1 cellular context compared by ENCODE assay signal in genomic region chr10:95303535-95303934, GRCh38.
TF ChIP-seq lines count a peak whose summit lies in the region.

No MANE protein-coding gene starts in this region.

TF ChIP-seq in K562, 482 proteins besides CTCF, POLR2A, EP300 and RAD21 (continued from another document and continues in another):
- no peak for TF ChIP-seq MNT (conservative IDR thresholded peaks at IDR 0.05)
- TF ChIP-seq MEF2D (tag; conservative IDR thresholded peaks at IDR 0.05; ENCODE audit: low read depth) = 0 out of 2 replicates have a peak, but pooled peaks have one; percentile 21
- TF ChIP-seq BHLHE40 (IDR thresholded peaks at IDR 0.05; ENCODE audit: low read length) = no peak
- TF ChIP-seq MTF1 (CRISPR knock-in tag; IDR thresholded peaks at IDR 0.05; ENCODE audit: borderline replicate concordance) = no peak
- TF ChIP-seq PHB (CRISPR knock-in tag; IDR thresholded peaks at IDR 0.05) = no peak
- TF ChIP-seq ZNF12 (CRISPR knock-in tag; IDR thresholded peaks at IDR 0.05) = no peak
- no peak for TF ChIP-seq ZKSCAN3 (CRISPR knock-in tag; IDR thresholded peaks at IDR 0.05)
- TF ChIP-seq ZNF121 (CRISPR knock-in tag; conservative IDR thresholded peaks at IDR 0.05) = no peak
- TF ChIP-seq ZNF592 (IDR thresholded peaks at IDR 0.05) = peak; percentile 78
- TF ChIP-seq XRCC4 (IDR thresholded peaks at IDR 0.05; ENCODE audit: extremely low read depth, insufficient read depth, insufficient read length) = no peak
- TF ChIP-seq ZFX (CRISPR knock-in tag; IDR thresholded peaks at IDR 0.05) = no peak
- no peak for TF ChIP-seq ETS1 (conservative IDR thresholded peaks at IDR 0.05; ENCODE audit: control insufficient read depth, low read depth, low read length)
- no peak for TF ChIP-seq SPI1 (IDR thresholded peaks at IDR 0.05; ENCODE audit: borderline replicate concordance, low read depth, low read length)
- TF ChIP-seq FOXM1 (IDR thresholded peaks at IDR 0.05; ENCODE audit: low read depth) = no peak
- TF ChIP-seq FOXM1 (CRISPR knock-in tag; IDR thresholded peaks at IDR 0.05; ENCODE audit: low read depth) = no peak
- TF ChIP-seq BCLAF1 (IDR thresholded peaks at IDR 0.05; ENCODE audit: borderline replicate concordance in 1 of 2, control insufficient read depth in 1 of 2, low read depth in 2 of 2, low read length in 1 of 2) = no peak
- no peak for TF ChIP-seq DEAF1 (CRISPR knock-in tag; IDR thresholded peaks at IDR 0.05)
- no peak for TF ChIP-seq RNF219 (CRISPR knock-in tag; IDR thresholded peaks at IDR 0.05)
- TF ChIP-seq PURB (CRISPR knock-in tag; IDR thresholded peaks at IDR 0.05; ENCODE audit: low read depth) = no peak
- TF ChIP-seq TFAP4 (CRISPR knock-in tag; IDR thresholded peaks at IDR 0.05; ENCODE audit: borderline replicate concordance) = 0 out of 2 replicates have a peak, but pooled peaks have one; percentile 28
- 0 out of 2 replicates have a peak, but pooled peaks have one; percentile 39 for TF ChIP-seq CREB3 (tag; conservative IDR thresholded peaks at IDR 0.05; ENCODE audit: low read depth)
- no peak for TF ChIP-seq BRD4 (IDR thresholded peaks at IDR 0.05)
- TF ChIP-seq E2F6 (IDR thresholded peaks at IDR 0.05; ENCODE audit: borderline replicate concordance in 1 of 2, extremely low read depth in 1 of 2, insufficient read depth in 1 of 2, insufficient read length in 1 of 2, low read depth in 1 of 2, low read length in 1 of 2, poor library complexity in 1 of 2, severe bottlenecking in 1 of 2) = no peak
- no peak for TF ChIP-seq TCF15 (CRISPR knock-in tag; IDR thresholded peaks at IDR 0.05)
